In the genomic region with DNA sequence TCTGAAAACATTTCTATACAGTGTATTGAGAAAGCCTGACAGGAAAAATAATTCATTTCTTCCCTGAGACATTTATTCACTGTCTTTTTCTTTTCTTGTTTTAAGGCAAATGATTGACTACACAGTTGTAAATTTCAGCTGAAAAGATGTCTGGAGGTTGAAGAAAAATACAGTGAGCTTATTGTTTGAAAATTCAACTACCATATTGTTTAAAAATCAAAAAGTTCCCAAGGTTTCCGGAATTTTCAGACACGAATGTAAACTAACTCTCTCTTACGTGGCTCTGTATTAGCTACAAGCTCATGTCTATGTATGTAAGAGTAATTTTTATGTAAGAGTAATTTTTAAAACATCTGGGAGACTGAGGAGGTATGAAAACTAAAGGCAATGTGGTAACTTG, we compare ENCODE assay signal across 19 cellular contexts. TPM values are rescaled to one million over a fixed set of nuclear protein-coding genes. Genes with fewer than 3 reads are reported as not detected.
DNase-seq lines count a peak whose midpoint lies in the region; ATAC-seq and TF ChIP-seq lines count a peak whose summit lies in the region.
"Had no signal": no experiment of that assay in that cellular context is flagged by ENCODE, and none has a peak within 500 bp of the region (broad histone marks: within the 10 kb centered on the region; RNA-seq: fewer than 3 reads in every experiment).

No MANE protein-coding gene starts in this region.

- CTCF ChIA-PET in MCF 10A (lab: Yijun Ruan, JAX) = interaction anchor here (0.7 kb wide), 1 partner anchor 210 kb away, joined by 3 read pairs; no protein-coding TSS in a partner anchor

- intact Hi-C loops in breast epithelium (cut with DNase I; ENCODE audit: low total_unique reads) (no loop called here), MCF 10A (cut with micrococcal nuclease) (no loop called here), transverse colon (cut with DNase I; ENCODE audit: low total_unique reads) (no loop called here)

- TF ChIP-seq POLR2A in breast epithelium (IDR thresholded peaks at IDR 0.05) = no peak
- no peak for TF ChIP-seq POLR2A in transverse colon (IDR thresholded peaks at IDR 0.05)

- no peaks in the 10 kb centered on the region for H3K36me3 Mint-ChIP-seq in MCF 10A (ENCODE audit: insufficient read depth, unreplicated experiment)

- 61 to 79% methylated on average over 3 of the region's 3 CpGs for WGBS in transverse colon (ENCODE audit: low coverage in 1 of 2), 2 donors

- H3K27ac Mint-ChIP-seq in MCF 10A (ENCODE audit: low read depth, unreplicated experiment) = no peak overlapping the region
- H3K27ac Mint-ChIP-seq: activated T-cell treated with anti-CD3 and anti-CD28 coated beads, Interleukin-2, amount 50 U/mL, for 72 hours; T-helper 17 cell had no signal

- H3K4me1 Mint-ChIP-seq in MCF 10A (ENCODE audit: insufficient read depth, unreplicated experiment) = peaks cover 5% of the 10 kb centered on the region

- no peaks in the 10 kb centered on the region for H3K9me3 ChIP-seq in breast epithelium
- no peaks in the 10 kb centered on the region for H3K9me3 ChIP-seq in muscle layer of colon (ENCODE audit: low read length)
- no peaks in the 10 kb centered on the region for H3K9me3 ChIP-seq in transverse colon
- H3K9me3 ChIP-seq: body of pancreas, thyroid gland had no signal

- H3K9me3 Mint-ChIP-seq in MCF 10A (ENCODE audit: unreplicated experiment) = no peaks in the 10 kb centered on the region
- H3K9me3 Mint-ChIP-seq: activated T-cell treated with anti-CD3 and anti-CD28 coated beads, Interleukin-2, amount 50 U/mL, for 72 hours had no signal

- DNase-seq in breast epithelium (ENCODE audit: low spot score in 2 of 2) (no peak), MCF 10A (ENCODE audit: unreplicated experiment) (no peak), coronary artery (ENCODE audit: low spot score) (no peak), transverse colon (no peak), iPS-NIHi11 (ENCODE audit: low spot score) (no peak)
- DNase-seq: ACHN; activated CD4-positive, alpha-beta T cell treated with anti-CD3 and anti-CD28 coated beads for 4 hours; activated T-cell treated with anti-CD3 and anti-CD28 coated beads, Interleukin-2, amount 50 U/mL, for 72 hours; body of pancreas; DMS 273 treated with DMSO at 0.1 percent for 48 hours; hypothalamus; NCI-H1092 treated with DMSO at 0.1 percent for 48 hours; NCI-H446; OCI-M1; T-helper 17 cell; thyroid gland had no signal

- H3K27me3 Mint-ChIP-seq in MCF 10A (ENCODE audit: insufficient read depth, unreplicated experiment) = peaks cover 46% of the 10 kb centered on the region

- no peak overlapping the region for H3K4me3 Mint-ChIP-seq in MCF 10A (ENCODE audit: unreplicated experiment)

- TF ChIP-seq EP300 in transverse colon (IDR thresholded peaks at IDR 0.05; ENCODE audit: low read depth) = no peak

- BruUV-seq in MCF 10A (replicated peaks; lab: Mats Ljungman, UMichigan) = no TSS peak

- in situ Hi-C loops in transverse colon (cut with MboI; ENCODE audit: low pct_ligation_motif_present in 1 of 4, low pct_unique_long_range_greater_than_20kb in 1 of 4, low sequenced_read_pairs in 3 of 4) = no loop called here

- H3K4me3 ChIP-seq in breast epithelium = peak overlapping the region in 2 of 3 donors; percentile 55 to 81
- H3K4me3 ChIP-seq in coronary artery = peak overlapping the region; percentile 83
- peak overlapping the region in 1 of 2 donors; percentile 7 for H3K4me3 ChIP-seq in muscle layer of colon (ENCODE audit: low read depth in 1 of 2, low read length in 2 of 2)
- H3K4me3 ChIP-seq in transverse colon = peak overlapping the region in 2 of 4 donors; percentile 29 to 38
- H3K4me3 ChIP-seq: body of pancreas, thyroid gland had no signal

- POLR2A ChIA-PET in MCF 10A (lab: Yijun Ruan, JAX) = interaction anchor here (0.8 to 1.0 kb wide), 2 partner anchors 14 to 38 kb away, joined by 3 to 4 read pairs; no protein-coding TSS in a partner anchor

- H3K4me1 ChIP-seq in breast epithelium = peaks cover 0 to 12% of the 10 kb centered on the region in 2 donors
- H3K4me1 ChIP-seq in muscle layer of colon (ENCODE audit: insufficient read depth, low read length) = peaks cover 18% of the 10 kb centered on the region
- H3K4me1 ChIP-seq in transverse colon = peaks cover 0 to 11% (median 0%) of the 10 kb centered on the region in 4 donors

- ATAC-seq in GM19455 (IDR thresholded peaks at IDR 0.05; ENCODE audit: unreplicated experiment) (no peak), HG03442 (IDR thresholded peaks at IDR 0.05; ENCODE audit: unreplicated experiment) (no peak)
- ATAC-seq: activated T-cell treated with anti-CD3 and anti-CD28 coated beads, Interleukin-2, amount 50 U/mL, for 72 hours; body of pancreas; T-helper 17 cell had no signal

- H3K27me3 ChIP-seq in breast epithelium (no peaks in the 10 kb centered on the region), muscle layer of colon (ENCODE audit: control insufficient read depth in 1 of 2, insufficient read depth in 2 of 2, low read length in 2 of 2) (peaks cover 0 to 18% of the 10 kb centered on the region in 2 donors), transverse colon (peaks cover 55% of the 10 kb centered on the region)

- TF ChIP-seq CTCF in breast epithelium (IDR thresholded peaks at IDR 0.05) (no peak), MCF 10A (IDR thresholded peaks at IDR 0.05; ENCODE audit: unreplicated experiment) (no peak), coronary artery (IDR thresholded peaks at IDR 0.05) (no peak), transverse colon (IDR thresholded peaks at IDR 0.05) (no peak)

- no peaks in the 10 kb centered on the region for H3K36me3 ChIP-seq in breast epithelium
- H3K36me3 ChIP-seq in muscle layer of colon (ENCODE audit: insufficient read depth, low read length) = no peaks in the 10 kb centered on the region
- H3K36me3 ChIP-seq in transverse colon = no peaks in the 10 kb centered on the region
- H3K36me3 ChIP-seq: thyroid gland had no signal

- peak overlapping the region; percentile 45 for H3K9ac ChIP-seq in muscle layer of colon (ENCODE audit: low read length)

- peak overlapping the region; percentile 71 to 88 for H3K27ac ChIP-seq in breast epithelium
- H3K27ac ChIP-seq in coronary artery = peak overlapping the region; percentile 94 to 97
- peak overlapping the region; percentile 25 for H3K27ac ChIP-seq in muscle layer of colon (ENCODE audit: low read depth, low read length)
- H3K27ac ChIP-seq in transverse colon = peak overlapping the region; percentile 30 to 87 (median 72)
- H3K27ac ChIP-seq: body of pancreas had no signal

RNA-seq across cellular contexts. Expression of gene PTGIS, which starts 1.5 kb away (rescaled TPM):
- total RNA-seq in breast epithelium = 10 to 100 TPM; 38.7 to 41.7 (median 41.0) TPM
- not detected in 2 replicates for total RNA-seq in MCF 10A (2022)
- 10 to 100 TPM in 3 of 4 donors, 1 to 10 TPM in 1; 9.4 to 22.3 (median 15.6) TPM for total RNA-seq in transverse colon
- total RNA-seq: T-helper 17 cell had no signal

Comparison
In these comparisons a context has a peak if more than half of its experiments do, and no peak if none do; other contexts are left out.
1. RNA of gene PTGIS, which starts 1.5 kb away (total RNA-seq): 38.7 to 41.7 TPM in breast epithelium and 9.4 to 22.3 TPM in transverse colon; not detected in MCF 10A; every median in the first group is over 10 times any median in the second.
2. H3K27ac ChIP-seq: peak in every context shown above with its lines; median percentile 96 in coronary artery; 80 in breast epithelium; 72 in transverse colon; 25 in muscle layer of colon.